ENCODE assay signal across 1 cellular context in genomic region chr3:133469140-133469731, GRCh38.
TF ChIP-seq lines count a peak whose summit lies in the region.

No MANE protein-coding gene starts in this region.

TF ChIP-seq in GM12878, 131 proteins besides CTCF, POLR2A, EP300 and RAD21 (continued from another document):
- no peak for TF ChIP-seq YBX1 (IDR thresholded peaks at IDR 0.05)
- TF ChIP-seq EED (IDR thresholded peaks at IDR 0.05; ENCODE audit: low read depth), result 0 out of 2 replicates have a peak, but pooled peaks have one; percentile 42
- TF ChIP-seq CREB1 (IDR thresholded peaks at IDR 0.05; ENCODE audit: low read depth), result 0 out of 2 replicates have a peak, but pooled peaks have one; percentile 7
- 0 out of 2 replicates have a peak, but pooled peaks have one; percentile 24 for TF ChIP-seq CREM (IDR thresholded peaks at IDR 0.05; ENCODE audit: low read depth)
- no peak for TF ChIP-seq ETV6 (conservative IDR thresholded peaks at IDR 0.05 in 1 of 2, IDR thresholded peaks at IDR 0.05 in 1 of 2; ENCODE audit: borderline replicate concordance in 1 of 2, low read depth in 1 of 2)
- peak; percentile 49 to 59; a peak in 2 of 4 replicates for TF ChIP-seq CEBPB (IDR thresholded peaks at IDR 0.05; ENCODE audit: borderline replicate concordance in 1 of 2, low read depth in 2 of 2, low read length in 2 of 2)
- peak; percentile 50 for TF ChIP-seq MEF2B (IDR thresholded peaks at IDR 0.05; ENCODE audit: partially characterized antibody, poor library complexity, severe bottlenecking)
- no peak for TF ChIP-seq ZNF24 (IDR thresholded peaks at IDR 0.05)
- TF ChIP-seq ZNF274 (IDR thresholded peaks at IDR 0.05; ENCODE audit: insufficient read depth, insufficient read length), result no peak
- TF ChIP-seq MEF2A (IDR thresholded peaks at IDR 0.05; ENCODE audit: insufficient read depth, low read depth, low read length), result no peak
- TF ChIP-seq JUNB (IDR thresholded peaks at IDR 0.05), result peak; percentile 41; the same call in 1 of the 2 replicates
- 0 out of 4 replicates have a peak, but pooled peaks of 1 of the 2 experiments have one; percentile 16 for TF ChIP-seq IKZF2 (IDR thresholded peaks at IDR 0.05)
- TF ChIP-seq TBL1XR1 (IDR thresholded peaks at IDR 0.05; ENCODE audit: low read depth, low read length), result no peak
- no peak for TF ChIP-seq CHD4 (IDR thresholded peaks at IDR 0.05)
